20 cellular contexts compared by ENCODE assay signal in genomic region chr6:113526553-113526952, GRCh38.
"Had no signal": no experiment of that assay in that cellular context is flagged by ENCODE, and none has a peak within 500 bp of the region (broad histone marks: within the 10 kb centered on the region; RNA-seq: fewer than 3 reads in every experiment).

No MANE protein-coding gene starts in this region.

- H3K4me1 ChIP-seq: adrenal gland, gastrocnemius medialis, psoas muscle had no signal

- H3K27ac ChIP-seq: adrenal gland, gastrocnemius medialis, psoas muscle had no signal

- H3K4me3 ChIP-seq: adrenal gland, gastrocnemius medialis, mucosa of descending colon, psoas muscle had no signal

- ATAC-seq: activated naive CD4-positive, alpha-beta T cell treated with anti-CD3 and anti-CD28 coated beads, Interleukin-2, amount 50 U/mL, for 72 hours; effector memory CD8-positive, alpha-beta T cell; mucosa of descending colon; stimulated activated naive CD8-positive, alpha-beta T cell treated with anti-CD3 and anti-CD28 coated beads, Interleukin-15, amount 100 ng/mL, for 72 hours; T-helper 17 cell had no signal

- H3K36me3 ChIP-seq: adrenal gland, gastrocnemius medialis had no signal

- H3K27me3 ChIP-seq: adrenal gland, gastrocnemius medialis had no signal

- H3K9me3 ChIP-seq: adrenal gland, gastrocnemius medialis, mucosa of descending colon, psoas muscle had no signal

- DNase-seq: activated CD4-positive, alpha-beta memory T cell treated with anti-CD3 and anti-CD28 coated beads for 36 hours; activated CD4-positive, alpha-beta T cell treated with anti-CD3 and anti-CD28 coated beads for 4 hours; activated gamma-delta T cell treated with Interleukin-2 at 50 U/mL for 16 hours; activated T-cell treated with anti-CD3 and anti-CD28 coated beads for 4 hours; adrenal gland; dermis blood vessel endothelial cell; effector memory CD8-positive, alpha-beta T cell; gastrocnemius medialis; head of caudate nucleus; immature natural killer cell; mesenchymal stem cell; mucosa of descending colon; naive B cell; psoas muscle; right cardiac atrium; small intestine; stimulated activated CD4-positive, alpha-beta T cell treated with anti-CD3 and anti-CD28 coated beads, Interleukin-4, amount 100 ng/mL, for 1 hour; stimulated activated naive CD8-positive, alpha-beta T cell treated with anti-CD3 and anti-CD28 coated beads, Interleukin-15, amount 100 ng/mL, for 72 hours; T-helper 17 cell had no signal
